In genomic region chr7:100396421-100396982, GRCh38 we compare ENCODE assay signal across 8 cellular contexts. TPM values are rescaled to one million over a fixed set of nuclear protein-coding genes. Genes with fewer than 3 reads are reported as not detected.
A peak's percentile ranks its signal among the peaks of the same experiment; 100 is the strongest.
DNase-seq lines count a peak whose midpoint lies in the region; ATAC-seq and TF ChIP-seq lines count a peak whose summit lies in the region.

No MANE protein-coding gene starts in this region.

- no peak overlapping the region for H3K9ac ChIP-seq in SK-N-SH

- TF ChIP-seq CTCF in osteoblast (IDR thresholded peaks at IDR 0.05; ENCODE audit: extremely low read depth, low read depth, low read length) (no peak), SK-N-SH (IDR thresholded peaks at IDR 0.05) (no peak)

- POLR2A ChIA-PET in SK-N-SH (lab: Yijun Ruan, JAX): no interaction called here

- H3K36me3 Mint-ChIP-seq in activated T-cell treated with anti-CD3 and anti-CD28 coated beads, Interleukin-2, amount 50 U/mL, for 24 hours (ENCODE audit: low read depth): no peaks in the 10 kb centered on the region
- H3K36me3 Mint-ChIP-seq in activated CD4-positive, alpha-beta T cell treated with anti-CD3 and anti-CD28 coated beads, Interleukin-2, amount 10 ng/mL, durations not matched to agents 24 days and 14 days (ENCODE audit: low read depth): no peaks in the 10 kb centered on the region

- peaks cover 18% of the 10 kb centered on the region for H3K27me3 ChIP-seq in osteoblast (ENCODE audit: insufficient read depth, low read length)
- no peaks in the 10 kb centered on the region; the same call in 1 of the 2 replicates for H3K27me3 ChIP-seq in SK-N-SH (ENCODE audit: insufficient read depth)

- 62% methylated on average over 9 of the region's 9 CpGs for WGBS in SK-N-SH (ENCODE audit: low lambda C conversion rate)

- no peaks in the 10 kb centered on the region for H3K36me3 ChIP-seq in osteoblast (ENCODE audit: insufficient read depth, low read length)
- H3K36me3 ChIP-seq in SK-N-SH (replicated peaks in 1 of 2; ENCODE audit: control insufficient read depth in 1 of 2, insufficient read depth in 2 of 2, low read length in 1 of 2): no peaks in the 10 kb centered on the region

- peaks cover 28% of the 10 kb centered on the region for H3K4me1 Mint-ChIP-seq in activated T-cell treated with anti-CD3 and anti-CD28 coated beads, Interleukin-2, amount 50 U/mL, for 24 hours (ENCODE audit: low read depth)
- peaks cover 19% of the 10 kb centered on the region for H3K4me1 Mint-ChIP-seq in activated CD4-positive, alpha-beta T cell treated with anti-CD3 and anti-CD28 coated beads, Interleukin-2, amount 10 ng/mL, durations not matched to agents 24 days and 14 days

- no peaks in the 10 kb centered on the region for H3F3A ChIP-seq in SK-N-SH (replicated peaks; ENCODE audit: insufficient read depth)

- peak overlapping the region; percentile 86 for H3K27ac Mint-ChIP-seq in activated T-cell treated with anti-CD3 and anti-CD28 coated beads, Interleukin-2, amount 50 U/mL, for 24 hours
- H3K27ac Mint-ChIP-seq in activated CD4-positive, alpha-beta T cell treated with anti-CD3 and anti-CD28 coated beads, Interleukin-2, amount 10 ng/mL, durations not matched to agents 24 days and 14 days: peak overlapping the region; percentile 78

- H4K20me1 ChIP-seq in osteoblast (ENCODE audit: insufficient read depth, low read length) (no peaks in the 10 kb centered on the region), SK-N-SH (ENCODE audit: insufficient read depth) (no peaks in the 10 kb centered on the region)

- DNase-seq in activated T-cell treated with anti-CD3 and anti-CD28 coated beads, Interleukin-2, amount 50 U/mL, for 24 hours: peak; percentile 55
- no peak for DNase-seq in activated T-cell treated with anti-CD3 and anti-CD28 coated beads, Interleukin-2, amount 50 U/mL, for 1 hour
- peak; percentile 87 for DNase-seq in activated CD4-positive, alpha-beta T cell treated with anti-CD3 and anti-CD28 coated beads, Interleukin-2, amount 10 ng/mL, durations not matched to agents 24 days and 14 days
- peak in 2 of 3 experiments; percentile 39 to 47 for DNase-seq in stimulated activated CD4-positive, alpha-beta T cell treated with anti-CD3 and anti-CD28 coated beads, TNF-alpha, amount 100 ng/mL, for 24 hours (ENCODE audit: low read depth in 3 of 3)
- no peak for DNase-seq in NCI-H345 treated with DMSO at 0.1 percent for 48 hours (lab: John Stamatoyannopoulos, UW; ENCODE audit: unreplicated experiment)
- DNase-seq in osteoblast (ENCODE audit: insufficient read length, low spot score, missing footprints): no peak
- DNase-seq in SK-N-SH: no peak

- H3K9me3 ChIP-seq in osteoblast (ENCODE audit: low read depth, low read length) (no peaks in the 10 kb centered on the region), SK-N-SH (no peaks in the 10 kb centered on the region)

- H3K4me3 ChIP-seq in osteoblast (ENCODE audit: insufficient read depth, low read length): no peak overlapping the region
- no peak overlapping the region for H3K4me3 ChIP-seq in SK-N-SH (ENCODE audit: low read depth in 2 of 2, low read length in 1 of 2)

- H3K27ac ChIP-seq in osteoblast (ENCODE audit: low read depth, low read length): no peak overlapping the region
- no peak overlapping the region for H3K27ac ChIP-seq in SK-N-SH (ENCODE audit: low read depth in 2 of 2, low read length in 1 of 2)

- intact Hi-C loops in activated CD4-positive, alpha-beta T cell treated with anti-CD3 and anti-CD28 coated beads, Interleukin-2, amount 10 ng/mL, durations not matched to agents 24 days and 14 days (cut with micrococcal nuclease): loop anchor here (1.0 to 10.0 kb wide), 4 partner anchors 14 to 52 kb away; partner anchors contain the start of gene ZCWPW1

- CTCF ChIA-PET in SK-N-SH (lab: Yijun Ruan, JAX): interaction anchor here (0.6 to 3.9 kb wide), 3 partner anchors 11 to 163 kb away, joined by 3 to 33 read pairs (median 3); no protein-coding TSS in a partner anchor

- no peaks in the 10 kb centered on the region for H3K9me3 Mint-ChIP-seq in activated T-cell treated with anti-CD3 and anti-CD28 coated beads, Interleukin-2, amount 50 U/mL, for 24 hours
- no peaks in the 10 kb centered on the region for H3K9me3 Mint-ChIP-seq in activated CD4-positive, alpha-beta T cell treated with anti-CD3 and anti-CD28 coated beads, Interleukin-2, amount 10 ng/mL, durations not matched to agents 24 days and 14 days

- TF ChIP-seq EP300 in SK-N-SH (IDR thresholded peaks at IDR 0.05; ENCODE audit: borderline replicate concordance in 1 of 2, low read depth in 1 of 2, low read length in 1 of 2): no peak

- peak; percentile 76 for ATAC-seq in HG03103 (IDR thresholded peaks at IDR 0.05; ENCODE audit: low read depth, unreplicated experiment)

- H2AFZ ChIP-seq in osteoblast (ENCODE audit: low read length) (no peak overlapping the region), SK-N-SH (ENCODE audit: low read depth) (no peak overlapping the region)

- H3K79me2 ChIP-seq in osteoblast (ENCODE audit: insufficient read depth, low read length) (no peaks in the 10 kb centered on the region), SK-N-SH (ENCODE audit: insufficient read depth) (no peaks in the 10 kb centered on the region)

- H3K4me3 Mint-ChIP-seq in activated T-cell treated with anti-CD3 and anti-CD28 coated beads, Interleukin-2, amount 50 U/mL, for 24 hours: peak overlapping the region; percentile 30
- peak overlapping the region; percentile 33 for H3K4me3 Mint-ChIP-seq in activated CD4-positive, alpha-beta T cell treated with anti-CD3 and anti-CD28 coated beads, Interleukin-2, amount 10 ng/mL, durations not matched to agents 24 days and 14 days

- H3K4me1 ChIP-seq in osteoblast (ENCODE audit: insufficient read depth, low read length): peaks cover 6% of the 10 kb centered on the region
- H3K4me1 ChIP-seq in SK-N-SH (ENCODE audit: control insufficient read depth in 1 of 2, insufficient read depth in 2 of 2, low read depth in 1 of 2, low read length in 1 of 2): no peaks in the 10 kb centered on the region

- H3K4me2 ChIP-seq in osteoblast (ENCODE audit: insufficient read depth, low read length) (no peak overlapping the region), SK-N-SH (no peak overlapping the region)

- H3K27me3 Mint-ChIP-seq in activated T-cell treated with anti-CD3 and anti-CD28 coated beads, Interleukin-2, amount 50 U/mL, for 24 hours: peaks cover 8% of the 10 kb centered on the region
- H3K27me3 Mint-ChIP-seq in activated CD4-positive, alpha-beta T cell treated with anti-CD3 and anti-CD28 coated beads, Interleukin-2, amount 10 ng/mL, durations not matched to agents 24 days and 14 days: peaks cover 59% of the 10 kb centered on the region

- TF ChIP-seq RAD21 in SK-N-SH (IDR thresholded peaks at IDR 0.05; ENCODE audit: low read length): no peak

- H3K9me2 ChIP-seq in SK-N-SH: no peaks in the 10 kb centered on the region

TF ChIP-seq in SK-N-SH, 30 proteins besides CTCF, POLR2A, EP300 and RAD21 (continues in another document):
- no peak for TF ChIP-seq IRF3 (IDR thresholded peaks at IDR 0.05; ENCODE audit: low read depth, low read length)
- no peak for TF ChIP-seq NFIC (IDR thresholded peaks at IDR 0.05; ENCODE audit: borderline replicate concordance)
- TF ChIP-seq MXI1 (IDR thresholded peaks at IDR 0.05; ENCODE audit: low read depth, low read length): no peak
- no peak for TF ChIP-seq GATA2 (CRISPR knock-in tag; IDR thresholded peaks at IDR 0.05)
- TF ChIP-seq RCOR1 (IDR thresholded peaks at IDR 0.05; ENCODE audit: low read length): no peak
- no peak for TF ChIP-seq ELF1 (IDR thresholded peaks at IDR 0.05)
- no peak for TF ChIP-seq POLR2AphosphoS5 (IDR thresholded peaks at IDR 0.05; ENCODE audit: low read depth, low read length)

RNA-seq across cellular contexts. Expression of gene PILRA, which starts 23.2 kb away (rescaled TPM):
- 9.8 and 11.6 TPM in 2 replicates for total RNA-seq in activated CD4-positive, alpha-beta T cell treated with anti-CD3 and anti-CD28 coated beads, Interleukin-2, amount 10 ng/mL, durations not matched to agents 24 days and 14 days
- 0.36 and 0.59 TPM in 2 replicates for total RNA-seq in osteoblast
- 0.89 and 0.99 TPM in 2 replicates for polyA plus RNA-seq in SK-N-SH (2012; rRNA removed)
- 0.30 and 0.60 TPM in 2 replicates for polyA plus RNA-seq in SK-N-SH (2012; cell fraction: cytosol; rRNA removed)
- 8.0 and 8.2 TPM in 2 replicates for polyA plus RNA-seq in SK-N-SH (2012; cell fraction: nucleus; rRNA removed)

RNA-seq across cellular contexts. Expression of gene ZCWPW1, which starts 32.0 kb away (rescaled TPM):
- 1.7 and 2.6 TPM in 2 replicates for total RNA-seq in activated CD4-positive, alpha-beta T cell treated with anti-CD3 and anti-CD28 coated beads, Interleukin-2, amount 10 ng/mL, durations not matched to agents 24 days and 14 days
- total RNA-seq in osteoblast: 2.2 and 2.4 TPM in 2 replicates
- polyA plus RNA-seq in SK-N-SH (2012; rRNA removed): 3.4 and 4.1 TPM in 2 replicates
- 3.1 and 3.5 TPM in 2 replicates for polyA plus RNA-seq in SK-N-SH (2012; cell fraction: cytosol; rRNA removed)
- 10.2 and 15.5 TPM in 2 replicates for polyA plus RNA-seq in SK-N-SH (2012; cell fraction: nucleus; rRNA removed)

RNA-seq across cellular contexts. Expression of gene MEPCE, which starts 33.1 kb away (rescaled TPM):
- 55.8 and 57.2 TPM in 2 replicates for total RNA-seq in activated CD4-positive, alpha-beta T cell treated with anti-CD3 and anti-CD28 coated beads, Interleukin-2, amount 10 ng/mL, durations not matched to agents 24 days and 14 days
- 28.6 and 29.7 TPM in 2 replicates for total RNA-seq in osteoblast
- polyA plus RNA-seq in SK-N-SH (2012; rRNA removed): 16.7 and 20.2 TPM in 2 replicates
- 13.7 and 17.2 TPM in 2 replicates for polyA plus RNA-seq in SK-N-SH (2012; cell fraction: cytosol; rRNA removed)
- polyA plus RNA-seq in SK-N-SH (2012; cell fraction: nucleus; rRNA removed): 45.2 and 52.4 TPM in 2 replicates

RNA-seq across cellular contexts. Expression of gene PILRB, which starts 38.6 kb away (rescaled TPM):
- total RNA-seq in activated CD4-positive, alpha-beta T cell treated with anti-CD3 and anti-CD28 coated beads, Interleukin-2, amount 10 ng/mL, durations not matched to agents 24 days and 14 days: 74.6 and 78.3 TPM in 2 replicates
- 10.9 and 14.8 TPM in 2 replicates for total RNA-seq in osteoblast
- 55.4 and 63.7 TPM in 2 replicates for polyA plus RNA-seq in SK-N-SH (2012; rRNA removed)
- polyA plus RNA-seq in SK-N-SH (2012; cell fraction: cytosol; rRNA removed): 12.7 and 18.0 TPM in 2 replicates
- polyA plus RNA-seq in SK-N-SH (2012; cell fraction: nucleus; rRNA removed): 418 and 421 TPM in 2 replicates

RNA-seq across cellular contexts. Expression of gene PPP1R35, which starts 39.8 kb away (rescaled TPM):
- 52.8 and 59.9 TPM in 2 replicates for total RNA-seq in activated CD4-positive, alpha-beta T cell treated with anti-CD3 and anti-CD28 coated beads, Interleukin-2, amount 10 ng/mL, durations not matched to agents 24 days and 14 days
- 9.7 and 11.9 TPM in 2 replicates for total RNA-seq in osteoblast
- polyA plus RNA-seq in SK-N-SH (2012; rRNA removed): 66.9 and 75.9 TPM in 2 replicates
- 26.7 and 37.5 TPM in 2 replicates for polyA plus RNA-seq in SK-N-SH (2012; cell fraction: cytosol; rRNA removed)
- polyA plus RNA-seq in SK-N-SH (2012; cell fraction: nucleus; rRNA removed): 280 and 468 TPM in 2 replicates

Comparison
In these comparisons a context has a peak if more than half of its experiments do, and no peak if none do; other contexts are left out.
1. DNase-seq: peak in activated T-cell treated with anti-CD3 and anti-CD28 coated beads, Interleukin-2, amount 50 U/mL, for 24 hours (single experiment), activated CD4-positive, alpha-beta T cell treated with anti-CD3 and anti-CD28 coated beads, Interleukin-2, amount 10 ng/mL, durations not matched to agents 24 days and 14 days (single experiment) and stimulated activated CD4-positive, alpha-beta T cell treated with anti-CD3 and anti-CD28 coated beads, TNF-alpha, amount 100 ng/mL, for 24 hours (2 of 3); none in activated T-cell treated with anti-CD3 and anti-CD28 coated beads, Interleukin-2, amount 50 U/mL, for 1 hour (single experiment), NCI-H345 treated with DMSO at 0.1 percent for 48 hours (single experiment), osteoblast (single experiment) and SK-N-SH (single experiment).